26 cellular contexts compared by ENCODE assay signal in genomic region chr7:145698526-145699262, GRCh38.
DNase-seq lines count a peak whose midpoint lies in the region; TF ChIP-seq lines count a peak whose summit lies in the region.
"Had no signal": no experiment of that assay in that cellular context is flagged by ENCODE, and none has a peak within 500 bp of the region (broad histone marks: within the 10 kb centered on the region; RNA-seq: fewer than 3 reads in every experiment).

No MANE protein-coding gene starts in this region.

- 81% methylated on average over 6 of the region's 6 CpGs for WGBS in hepatocyte (ENCODE audit: low lambda C conversion rate, missing lambda C conversion rate)

- no peaks in the 10 kb centered on the region for H3K9me3 ChIP-seq in SJCRH30 (replicated peaks)
- H3K9me3 ChIP-seq in hepatocyte (ENCODE audit: low read depth), result no peaks in the 10 kb centered on the region
- H3K9me3 ChIP-seq: body of pancreas, heart left ventricle, neutrophil, Peyer's patch, psoas muscle had no signal

- no peaks in the 10 kb centered on the region for H3K9me2 ChIP-seq in hepatocyte (replicated peaks; ENCODE audit: insufficient read depth)

- no peak overlapping the region for H2AFZ ChIP-seq in hepatocyte

- H3K27ac ChIP-seq in SJCRH30 (peak overlapping the region; percentile 84), hepatocyte (no peak overlapping the region)
- H3K27ac ChIP-seq: body of pancreas, C4-2B, epithelial cell of prostate, heart left ventricle, neutrophil, Peyer's patch, psoas muscle, SK-N-MC had no signal

- no peak overlapping the region for H3K4me3 ChIP-seq in SJCRH30
- no peak overlapping the region for H3K4me3 ChIP-seq in hepatocyte
- H3K4me3 ChIP-seq: body of pancreas, heart left ventricle, Peyer's patch, psoas muscle, SK-N-MC had no signal

- H3K36me3 ChIP-seq in SJCRH30, result no peaks in the 10 kb centered on the region
- no peaks in the 10 kb centered on the region for H3K36me3 ChIP-seq in hepatocyte (replicated peaks; ENCODE audit: insufficient read depth, low read depth)
- H3K36me3 ChIP-seq: heart left ventricle, neutrophil, Peyer's patch had no signal

- H3K4me2 ChIP-seq in hepatocyte, result no peak overlapping the region

- DNase-seq in AG08396 (ENCODE audit: low spot score) (peak; percentile 2), HCEC 1CT (peak; percentile 88), SJCRH30 (peak; percentile 54 to 81), fibroblast of gingiva (ENCODE audit: low read depth) (peak; percentile 84), hepatocyte (ENCODE audit: low spot score) (no peak), SHP77 (lab: John Stamatoyannopoulos, UW) (no peak), hippocampal formation (lab: John Stamatoyannopoulos, UW) (no peak), NCI-H1105 (lab: John Stamatoyannopoulos, UW) (no peak)
- DNase-seq: activated CD4-positive, alpha-beta memory T cell treated with anti-CD3 and anti-CD28 coated beads, Interleukin-2, amount 10 ng/mL, durations not matched to agents 7 days and 5 days; activated CD4-positive, alpha-beta T cell treated with anti-CD3 and anti-CD28 coated beads for 1 hour; activated effector memory CD4-positive, alpha-beta T cell treated with Interleukin-2 at 50 U/mL for 16 hours; body of pancreas; foreskin fibroblast; heart left ventricle; NCI-H1105 treated with DMSO at 0.1 percent for 48 hours; NCI-H2081 treated with DMSO at 0.1 percent for 48 hours; NCI-H226; NCI-H69; Peyer's patch; psoas muscle; stimulated activated CD4-positive, alpha-beta T cell treated with anti-CD3 and anti-CD28 coated beads, Interleukin-15, amount 100 ng/mL, for 24 hours; stimulated activated naive CD4-positive, alpha-beta T cell had no signal

- H3K27me3 ChIP-seq in SJCRH30, result no peaks in the 10 kb centered on the region
- no peaks in the 10 kb centered on the region for H3K27me3 ChIP-seq in hepatocyte
- H3K27me3 ChIP-seq: body of pancreas, heart left ventricle, neutrophil, Peyer's patch had no signal

- no peak for TF ChIP-seq CTCF in hepatocyte (IDR thresholded peaks at IDR 0.05; ENCODE audit: poor library complexity)

- no peaks in the 10 kb centered on the region for H4K20me1 ChIP-seq in hepatocyte (ENCODE audit: insufficient read depth, poor library complexity, severe bottlenecking)

- no peaks in the 10 kb centered on the region for H3K79me2 ChIP-seq in hepatocyte

- H3K4me1 ChIP-seq in SJCRH30, result peaks cover 31% of the 10 kb centered on the region
- no peaks in the 10 kb centered on the region for H3K4me1 ChIP-seq in hepatocyte (ENCODE audit: insufficient read depth)
- H3K4me1 ChIP-seq: body of pancreas, heart left ventricle, Peyer's patch, psoas muscle had no signal

Comparison
In these comparisons a context has a peak if more than half of its experiments do, and no peak if none do; other contexts are left out.
1. DNase-seq: peak in AG08396 (single experiment), HCEC 1CT (single experiment), SJCRH30 (2 of 2) and fibroblast of gingiva (single experiment); none in hepatocyte (single experiment), SHP77 (0 of 2), hippocampal formation (0 of 2) and NCI-H1105 (single experiment).